Comparison of ENCODE assay signal across 12 cellular contexts in genomic region chr7:27453702-27454405, GRCh38.
DNase-seq lines count a peak whose midpoint lies in the region; ATAC-seq, FAIRE-seq and TF ChIP-seq lines count a peak whose summit lies in the region.
"Had no signal": no experiment of that assay in that cellular context is flagged by ENCODE, and none has a peak within 500 bp of the region (broad histone marks: within the 10 kb centered on the region; RNA-seq: fewer than 3 reads in every experiment).

No MANE protein-coding gene starts in this region.

- DNase-seq in DND-41 (no peak), IMR-90 (peak; percentile 89), K562 (ENCODE audit: extremely low read depth in 1 of 4, low spot score in 3 of 4) (peak in 2 of 4 experiments; percentile 23 to 29), myocyte (ENCODE audit: low read depth) (peak; percentile 61), superior temporal gyrus (ENCODE audit: extremely low spot score) (no peak)
- DNase-seq: naive thymus-derived CD4-positive, alpha-beta T cell; NCI-H2081 treated with DMSO at 0.1 percent for 48 hours had no signal

- H3K9me1 ChIP-seq in IMR-90 (ENCODE audit: insufficient read depth, low read length) (no peaks in the 10 kb centered on the region), K562 (ENCODE audit: control insufficient read depth, insufficient read depth, low read length) (no peaks in the 10 kb centered on the region)

- ATAC-seq in DND-41 (ENCODE audit: insufficient read depth, low read depth) (peak; percentile 54; the same call in 1 of the 3 replicates), IMR-90 (ENCODE audit: low read depth) (peak; percentile 79), K562 (no peak; the same call in 2 of the 3 replicates), HG02610 (IDR thresholded peaks at IDR 0.05; ENCODE audit: unreplicated experiment) (no peak), HG03571 (IDR thresholded peaks at IDR 0.05; ENCODE audit: unreplicated experiment) (no peak), HG02798 (IDR thresholded peaks at IDR 0.05; ENCODE audit: poor library complexity, unreplicated experiment) (no peak)
- ATAC-seq: naive thymus-derived CD4-positive, alpha-beta T cell had no signal

- no peak overlapping the region for H4K91ac ChIP-seq in IMR-90 (ENCODE audit: insufficient read depth, low read depth, low read length)

- H2BK20ac ChIP-seq in IMR-90 (ENCODE audit: low read depth, low read length): no peak overlapping the region

- no peak overlapping the region for H2BK15ac ChIP-seq in IMR-90 (ENCODE audit: low read depth, low read length)

- H2AFZ ChIP-seq in DND-41 (ENCODE audit: low read depth, low read length): no peak overlapping the region
- peak overlapping the region; percentile 9 for H2AFZ ChIP-seq in IMR-90 (replicated peaks; ENCODE audit: low read length, poor library complexity)
- H2AFZ ChIP-seq in K562 (ENCODE audit: low read depth, low read length): no peak overlapping the region

- TF ChIP-seq EP300 in K562 (IDR thresholded peaks at IDR 0.05; ENCODE audit: low read length): no peak

- H2BK5ac ChIP-seq in IMR-90 (ENCODE audit: low read depth, low read length, poor library complexity, severe bottlenecking): no peak overlapping the region

- CTCF ChIA-PET in IMR-90 (lab: Yijun Ruan, JAX) (no interaction called here), K562 (lab: Yijun Ruan, JAX; ENCODE audit: low intra/inter-chr PET ratio) (no interaction called here)

- no peak overlapping the region for H3K4ac ChIP-seq in IMR-90 (ENCODE audit: low read depth, low read length)

- H3K27ac ChIP-seq in DND-41 (ENCODE audit: low read length) (no peak overlapping the region), IMR-90 (ENCODE audit: insufficient read depth, low read length) (no peak overlapping the region), K562 (ENCODE audit: extremely low read depth, low read depth, low read length) (no peak overlapping the region)

- no peaks in the 10 kb centered on the region for H3K79me1 ChIP-seq in IMR-90 (ENCODE audit: low read depth in 1 of 2, low read length in 2 of 2)

- no peaks in the 10 kb centered on the region for H3K36me3 ChIP-seq in DND-41 (ENCODE audit: insufficient read depth, low read length)
- H3K36me3 ChIP-seq in IMR-90 (ENCODE audit: control insufficient read depth, insufficient read depth, low read length): no peaks in the 10 kb centered on the region
- no peaks in the 10 kb centered on the region for H3K36me3 ChIP-seq in K562 (ENCODE audit: control insufficient read depth, insufficient read depth, low read length)

- dilution Hi-C loops in IMR-90 (cut with HindIII; ENCODE audit: low sequenced_read_pairs, unreplicated experiment): no loop called here

- no peak overlapping the region for H2AK9ac ChIP-seq in IMR-90 (replicated peaks; ENCODE audit: low read depth, low read length, poor library complexity)

- no peak overlapping the region for H2AK5ac ChIP-seq in IMR-90 (ENCODE audit: low read depth, low read length)

- H4K5ac ChIP-seq in IMR-90 (ENCODE audit: low read depth, low read length): no peak overlapping the region

- intact Hi-C loops in IMR-90 (cut with micrococcal nuclease): no loop called here
- intact Hi-C loops in K562 (cut with micrococcal nuclease): no loop called here

- peaks cover 2% of the 10 kb centered on the region for H3K27me3 ChIP-seq in DND-41 (ENCODE audit: insufficient read depth, low read length, poor library complexity)
- H3K27me3 ChIP-seq in IMR-90 (ENCODE audit: control insufficient read depth, insufficient read depth, low read length): no peaks in the 10 kb centered on the region
- peaks cover 0 to 7% of the 10 kb centered on the region in 2 experiments; a peak in 3 of 5 replicates for H3K27me3 ChIP-seq in K562 (ENCODE audit: control insufficient read depth in 2 of 2, insufficient read depth in 2 of 2, low read length in 2 of 2)

- no peak overlapping the region for H3K14ac ChIP-seq in IMR-90 (replicated peaks; ENCODE audit: low read depth, low read length)

- H3K4me1 ChIP-seq in DND-41 (ENCODE audit: insufficient read depth, low read length) (no peaks in the 10 kb centered on the region), IMR-90 (ENCODE audit: control insufficient read depth, insufficient read depth, low read length) (no peaks in the 10 kb centered on the region; the same call in 1 of the 2 replicates), K562 (replicated peaks in 1 of 2; ENCODE audit: control insufficient read depth in 2 of 2, insufficient read depth in 2 of 2, low read length in 2 of 2) (no peaks in the 10 kb centered on the region; a peak in 1 of 5 replicates)

- no peak for TF ChIP-seq CTCF in DND-41 (IDR thresholded peaks at IDR 0.05; ENCODE audit: borderline replicate concordance, extremely low read depth, low read length, poor library complexity, severe bottlenecking)
- no peak for TF ChIP-seq CTCF in IMR-90 (conservative IDR thresholded peaks at IDR 0.05; ENCODE audit: low read depth, low read length)
- TF ChIP-seq CTCF in K562 (IDR thresholded peaks at IDR 0.05 in 2 of 3, conservative IDR thresholded peaks at IDR 0.05 in 1 of 3; ENCODE audit: insufficient read depth in 2 of 3, low read depth in 1 of 3, low read length in 3 of 3): no peak

- in situ Hi-C loops in IMR-90 (cut with MboI; ENCODE audit: low sequenced_read_pairs) (no loop called here), K562 (cut with MboI) (no loop called here)

- H3K56ac ChIP-seq in IMR-90 (ENCODE audit: extremely low read depth, insufficient read depth, low read length): no peak overlapping the region

- no peak overlapping the region for H3K4me3 ChIP-seq in DND-41 (ENCODE audit: low read depth in 1 of 2, low read length in 2 of 2)
- H3K4me3 ChIP-seq in IMR-90 (ENCODE audit: insufficient read depth, low read depth, low read length): no peak overlapping the region
- no peak overlapping the region for H3K4me3 ChIP-seq in K562

- TF ChIP-seq POLR2A in IMR-90 (IDR thresholded peaks at IDR 0.05; ENCODE audit: low read depth, low read length): no peak
- no peak for TF ChIP-seq POLR2A in K562 (conservative IDR thresholded peaks at IDR 0.05)

- no peak overlapping the region for H3K18ac ChIP-seq in IMR-90 (ENCODE audit: low read depth, low read length)

- H3K9ac ChIP-seq in DND-41 (ENCODE audit: low read depth, low read length) (no peak overlapping the region), IMR-90 (ENCODE audit: low read depth, low read length) (no peak overlapping the region), K562 (ENCODE audit: insufficient read depth in 1 of 2, low read depth in 2 of 2, low read length in 2 of 2) (no peak overlapping the region)

- H3K79me2 ChIP-seq in DND-41 (ENCODE audit: insufficient read depth, low read length): no peaks in the 10 kb centered on the region
- H3K79me2 ChIP-seq in K562 (ENCODE audit: control insufficient read depth, insufficient read depth, low read length): no peaks in the 10 kb centered on the region

- POLR2A ChIA-PET in IMR-90 (lab: Charles Lee; ENCODE audit: unreplicated experiment): no interaction called here
- POLR2A ChIA-PET in K562 (lab: Yijun Ruan, JAX): no interaction called here

- WGBS in IMR-90 (ENCODE audit: extremely low coverage in 2 of 2, insufficient read length in 1 of 2), 2 experiments: no CpG with 5 or more reads among the region's 8 CpGs
- 3% methylated on average over 8 of the region's 8 CpGs for WGBS in K562 (ENCODE audit: insufficient coverage, low coverage, missing lambda C conversion rate)

- H4K20me1 ChIP-seq in DND-41 (ENCODE audit: insufficient read depth, low read length) (no peaks in the 10 kb centered on the region), IMR-90 (ENCODE audit: insufficient read depth, low read length) (no peaks in the 10 kb centered on the region), K562 (replicated peaks; ENCODE audit: control insufficient read depth, insufficient read depth, low read length) (no peaks in the 10 kb centered on the region)

- no peak for TF ChIP-seq RAD21 in IMR-90 (IDR thresholded peaks at IDR 0.05; ENCODE audit: low read length)
- TF ChIP-seq RAD21 in K562 (CRISPR knock-in tag; conservative IDR thresholded peaks at IDR 0.05 in 1 of 2, IDR thresholded peaks at IDR 0.05 in 1 of 2): no peak

- no peak overlapping the region for H3K23ac ChIP-seq in IMR-90 (ENCODE audit: low read depth, low read length)

- H3K9me3 ChIP-seq in DND-41 (ENCODE audit: insufficient read depth, low read length, severe bottlenecking): no peaks in the 10 kb centered on the region
- no peaks in the 10 kb centered on the region for H3K9me3 ChIP-seq in IMR-90 (ENCODE audit: control insufficient read depth, insufficient read depth, low read length)
- no peaks in the 10 kb centered on the region for H3K9me3 ChIP-seq in K562 (replicated peaks; ENCODE audit: control insufficient read depth, insufficient read depth, low read depth, low read length)

- H2BK120ac ChIP-seq in IMR-90 (ENCODE audit: low read depth, low read length): no peak overlapping the region

- H4K8ac ChIP-seq in IMR-90 (ENCODE audit: low read depth in 2 of 2, low read length in 2 of 2): no peak overlapping the region

- no TSS peak for BruUV-seq in IMR-90 (replicated peaks; lab: Mats Ljungman, UMichigan)
- BruUV-seq in K562 (replicated peaks; lab: Mats Ljungman, UMichigan): no TSS peak

- no peak overlapping the region for H3K4me2 ChIP-seq in DND-41 (ENCODE audit: insufficient read depth, low read length)
- no peak overlapping the region for H3K4me2 ChIP-seq in IMR-90 (ENCODE audit: low read depth, low read length)
- 0 out of 2 replicates have a peak overlapping the region, but pooled peaks have one; percentile 18 for H3K4me2 ChIP-seq in K562 (ENCODE audit: insufficient read depth, low read length)

- FAIRE-seq in K562 (lab: Jason Lieb, UNC): no peak
- FAIRE-seq: endometrium, TTC549 had no signal

TF ChIP-seq in IMR-90, 13 proteins besides CTCF, POLR2A, EP300 and RAD21 (continues in another document):
- TF ChIP-seq USF2 (IDR thresholded peaks at IDR 0.05; ENCODE audit: low read depth, low read length) (no peak), SMC3 (IDR thresholded peaks at IDR 0.05; ENCODE audit: low read depth, low read length) (no peak)

TF ChIP-seq in K562, 482 proteins besides CTCF, POLR2A, EP300 and RAD21 (continues in another document):
- TF ChIP-seq FOS (IDR thresholded peaks at IDR 0.05; ENCODE audit: extremely low read depth, insufficient read length): no peak
- TF ChIP-seq JUND (IDR thresholded peaks at IDR 0.05; ENCODE audit: borderline replicate concordance, low read depth, low read length): peak; percentile 61; the same call in 1 of the 2 replicates
- TF ChIP-seq JUND (tag; IDR thresholded peaks at IDR 0.05; ENCODE audit: borderline replicate concordance, low read depth, low read length): 0 out of 3 replicates have a peak, but pooled peaks have one; percentile 20
- TF ChIP-seq E2F4 (CRISPR knock-in tag; IDR thresholded peaks at IDR 0.05; ENCODE audit: low read depth): no peak

Comparison
In these comparisons a context has a peak if more than half of its experiments do, and no peak if none do; other contexts are left out.
1. ATAC-seq: peak in DND-41 (single experiment) and IMR-90 (single experiment); none in K562 (single experiment), HG02610 (single experiment), HG03571 (single experiment) and HG02798 (single experiment).
2. DNase-seq: peak in IMR-90 (single experiment) and myocyte (single experiment); none in DND-41 (single experiment) and superior temporal gyrus (single experiment).